ENCODE assay signal across 8 cellular contexts in genomic region chr5:111512406-111513174, GRCh38. TPM values are rescaled to one million over a fixed set of nuclear protein-coding genes. Genes with fewer than 3 reads are reported as not detected.
A peak's percentile ranks its signal among the peaks of the same experiment; 100 is the strongest.
DNase-seq lines count a peak whose midpoint lies in the region; ATAC-seq lines count a peak whose summit lies in the region.

STARD4 (minus strand) TSS chr5:111512535; CDS start chr5:111507433, 5,102 bp downstream.

- no peaks in the 10 kb centered on the region for H4K20me1 ChIP-seq in BLaER1

- intact Hi-C loops in dendritic cell treated with granulocyte-macrophage colony-stimulating factor and Interleukin-4, amounts not matched to agents 40 ng/mL and 50 ng/mL, for 4 days (cut with micrococcal nuclease) = loop anchor here (2.0 to 5.0 kb wide), 3 partner anchors 18 to 1010 kb away; partner anchors contain the start of gene WDR36

- H3K4me3 ChIP-seq in BLaER1 = peak within 1 kb of the TSS; percentile 97

- peaks cover 41% of the 10 kb centered on the region for H3K4me1 ChIP-seq in BLaER1

- peak within 1 kb of the TSS; percentile 91 for H3K4me2 ChIP-seq in BLaER1

- peaks cover 31% of the 10 kb centered on the region for H3K4me1 Mint-ChIP-seq in dendritic cell treated with granulocyte-macrophage colony-stimulating factor and Interleukin-4, amounts not matched to agents 40 ng/mL and 50 ng/mL, for 4 days (ENCODE audit: low read depth)

- no peaks in the 10 kb centered on the region for H3K27me3 ChIP-seq in BLaER1

- peak within 1 kb of the TSS; percentile 96 for H3K27ac Mint-ChIP-seq in dendritic cell treated with granulocyte-macrophage colony-stimulating factor and Interleukin-4, amounts not matched to agents 40 ng/mL and 50 ng/mL, for 4 days

- no peaks in the 10 kb centered on the region for H3K27me3 Mint-ChIP-seq in dendritic cell treated with granulocyte-macrophage colony-stimulating factor and Interleukin-4, amounts not matched to agents 40 ng/mL and 50 ng/mL, for 4 days

- no peaks in the 10 kb centered on the region for H3K36me3 ChIP-seq in BLaER1

- peak within 1 kb of the TSS; percentile 91 for H3K9ac ChIP-seq in BLaER1

- peaks cover 13% of the 10 kb centered on the region for H3K36me3 Mint-ChIP-seq in dendritic cell treated with granulocyte-macrophage colony-stimulating factor and Interleukin-4, amounts not matched to agents 40 ng/mL and 50 ng/mL, for 4 days (ENCODE audit: low read depth)

- ATAC-seq in GM19351 (IDR thresholded peaks at IDR 0.05; ENCODE audit: unreplicated experiment) = peak; percentile 83
- ATAC-seq in HG03521 (IDR thresholded peaks at IDR 0.05; ENCODE audit: unreplicated experiment) = peak; percentile 93
- ATAC-seq in left lobe of liver = peak; percentile 94

- DNase-seq in NCI-H748 (lab: John Stamatoyannopoulos, UW; ENCODE audit: unreplicated experiment) (peak; percentile 98), left lobe of liver (ENCODE audit: low spot score) (peak; percentile 97)
- peak; percentile 78 to 90 for DNase-seq in activated CD4-positive, alpha-beta T cell treated with anti-CD3 and anti-CD28 coated beads, Interleukin-2, amount 50 U/mL, for 24 hours (ENCODE audit: low read depth in 1 of 2, low spot score in 1 of 2)
- DNase-seq in stimulated activated CD4-positive, alpha-beta T cell treated with anti-CD3 and anti-CD28 coated beads, Interleukin-2, amount 100 ng/mL, for 4 hours (ENCODE audit: low read depth) = peak; percentile 88

- H3K27ac ChIP-seq in BLaER1 = peak within 1 kb of the TSS; percentile 86

- H3K4me3 Mint-ChIP-seq in dendritic cell treated with granulocyte-macrophage colony-stimulating factor and Interleukin-4, amounts not matched to agents 40 ng/mL and 50 ng/mL, for 4 days = peak within 1 kb of the TSS; percentile 97

- no peaks in the 10 kb centered on the region for H3K9me3 Mint-ChIP-seq in dendritic cell treated with granulocyte-macrophage colony-stimulating factor and Interleukin-4, amounts not matched to agents 40 ng/mL and 50 ng/mL, for 4 days

- H3K9me3 ChIP-seq in BLaER1 = no peaks in the 10 kb centered on the region

RNA-seq across cellular contexts. Expression of gene STARD4, which starts in this region (rescaled TPM):
- total RNA-seq in left lobe of liver = 8.2 TPM

Comparison
In these comparisons a context has a peak if more than half of its experiments do, and no peak if none do; other contexts are left out.
1. Peak in every context shown above with its lines: DNase-seq, ATAC-seq, H3K4me3 ChIP-seq and H3K27ac ChIP-seq.